In the genomic region with DNA sequence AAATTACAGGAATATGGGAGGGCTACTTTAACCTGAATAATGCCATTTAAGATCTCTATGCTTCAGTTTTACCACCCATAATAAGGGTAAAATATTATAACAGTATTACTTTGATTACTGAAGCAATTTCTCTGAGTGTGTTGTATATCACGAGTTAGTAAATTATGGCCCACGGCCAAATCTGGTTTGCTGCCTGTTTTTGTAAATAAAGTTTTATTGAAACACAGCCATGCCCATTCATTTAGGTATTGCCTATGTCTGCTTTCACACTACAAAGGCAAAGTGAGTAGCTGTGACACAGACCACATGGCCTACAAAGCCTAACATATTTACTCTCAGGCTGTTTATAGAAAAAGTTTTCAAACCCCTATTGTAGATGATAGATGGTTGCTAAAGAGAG, we compare ENCODE assay signal across 1 cellular context.
TF ChIP-seq lines count a peak whose summit lies in the region.

No MANE protein-coding gene starts in this region.

TF ChIP-seq in GM12878, 131 proteins besides CTCF, POLR2A, EP300 and RAD21 (continued from another document):
- TF ChIP-seq, protein P1, sequence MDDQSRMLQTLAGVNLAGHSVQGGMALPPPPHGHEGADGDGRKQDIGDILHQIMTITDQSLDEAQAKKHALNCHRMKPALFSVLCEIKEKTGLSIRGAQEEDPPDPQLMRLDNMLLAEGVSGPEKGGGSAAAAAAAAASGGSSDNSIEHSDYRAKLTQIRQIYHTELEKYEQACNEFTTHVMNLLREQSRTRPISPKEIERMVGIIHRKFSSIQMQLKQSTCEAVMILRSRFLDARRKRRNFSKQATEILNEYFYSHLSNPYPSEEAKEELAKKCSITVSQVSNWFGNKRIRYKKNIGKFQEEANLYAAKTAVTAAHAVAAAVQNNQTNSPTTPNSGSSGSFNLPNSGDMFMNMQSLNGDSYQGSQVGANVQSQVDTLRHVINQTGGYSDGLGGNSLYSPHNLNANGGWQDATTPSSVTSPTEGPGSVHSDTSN (IDR thresholded peaks at IDR 0.05; ENCODE audit: insufficient replicate concordance, low read depth, low read length): no peak
